In genomic region chr7:71404701-71405345, GRCh38 we compare ENCODE assay signal across 23 cellular contexts.
"Had no signal": no experiment of that assay in that cellular context is flagged by ENCODE, and none has a peak within 500 bp of the region (broad histone marks: within the 10 kb centered on the region; RNA-seq: fewer than 3 reads in every experiment).

No MANE protein-coding gene starts in this region.

- ATAC-seq: effector memory CD8-positive, alpha-beta T cell; naive thymus-derived CD4-positive, alpha-beta T cell; stimulated activated memory B cell treated with anti-CD40 and anti-IgM and Interleukin-4, amounts not matched to agents 10 μg/mL and 1 μg/mL and 100 μg/mL, for 72 hours; stimulated activated naive CD8-positive, alpha-beta T cell treated with anti-CD3 and anti-CD28 coated beads, Interleukin-15, Interleukin-2, amounts not matched to agents 100 U/mL and 50 U/mL, for 24 hours had no signal

- H3K27me3 Mint-ChIP-seq: effector memory CD8-positive, alpha-beta T cell; naive thymus-derived CD4-positive, alpha-beta T cell; progenitor cell of endocrine pancreas; stimulated activated memory B cell treated with anti-CD40 and anti-IgM and Interleukin-4, amounts not matched to agents 10 μg/mL and 1 μg/mL and 100 μg/mL, for 72 hours; type B pancreatic cell had no signal

- H3K9ac ChIP-seq: neural progenitor cell, parathyroid adenoma had no signal

- H3K27ac ChIP-seq: neural progenitor cell, parathyroid adenoma, sigmoid colon, spleen, testis, tibial artery had no signal

- H3K4me1 ChIP-seq: parathyroid adenoma, sigmoid colon, spleen, testis had no signal

- FAIRE-seq: frontal cortex had no signal

- H3K36me3 Mint-ChIP-seq: immature natural killer cell; naive thymus-derived CD4-positive, alpha-beta T cell; neural progenitor cell; stimulated activated memory B cell treated with anti-CD40 and anti-IgM and Interleukin-4, amounts not matched to agents 10 μg/mL and 1 μg/mL and 100 μg/mL, for 72 hours; type B pancreatic cell had no signal

- H3K4me1 Mint-ChIP-seq: immature natural killer cell; naive thymus-derived CD4-positive, alpha-beta T cell; stimulated activated memory B cell treated with anti-CD40 and anti-IgM and Interleukin-4, amounts not matched to agents 10 μg/mL and 1 μg/mL and 100 μg/mL, for 72 hours had no signal

- H3K9me3 ChIP-seq: testis had no signal

- H3K4me3 Mint-ChIP-seq: effector memory CD8-positive, alpha-beta T cell; immature natural killer cell; naive thymus-derived CD4-positive, alpha-beta T cell; nephron; neural progenitor cell; stimulated activated memory B cell treated with anti-CD40 and anti-IgM and Interleukin-4, amounts not matched to agents 10 μg/mL and 1 μg/mL and 100 μg/mL, for 72 hours; type B pancreatic cell had no signal

- H3K36me3 ChIP-seq: neural progenitor cell, sigmoid colon, spleen, tibial artery had no signal

- H3K4me3 ChIP-seq: neural progenitor cell, sigmoid colon, spleen, testis, tibial artery had no signal

- H3K27ac Mint-ChIP-seq: effector memory CD8-positive, alpha-beta T cell; immature natural killer cell; naive thymus-derived CD4-positive, alpha-beta T cell; nephron; progenitor cell of endocrine pancreas; stimulated activated memory B cell treated with anti-CD40 and anti-IgM and Interleukin-4, amounts not matched to agents 10 μg/mL and 1 μg/mL and 100 μg/mL, for 72 hours; type B pancreatic cell had no signal

- DNase-seq: cortex of kidney; effector memory CD8-positive, alpha-beta T cell; hypothalamus; immature natural killer cell; islet precursor cell; kidney glomerular epithelial cell; mesenchymal stem cell; midbrain; naive thymus-derived CD4-positive, alpha-beta T cell; sigmoid colon; spleen; stimulated activated CD4-positive, alpha-beta T cell treated with anti-CD3 and anti-CD28 coated beads, Interleukin-4, amount 100 ng/mL, for 4 hours; stimulated activated naive CD8-positive, alpha-beta T cell treated with anti-CD3 and anti-CD28 coated beads, Interleukin-15, Interleukin-2, amounts not matched to agents 100 U/mL and 50 U/mL, for 24 hours; substantia nigra; testis; tibial artery had no signal

- H3K27me3 ChIP-seq: neural progenitor cell, sigmoid colon, spleen, testis, tibial artery had no signal
